16 cellular contexts compared by ENCODE assay signal in the genomic region with DNA sequence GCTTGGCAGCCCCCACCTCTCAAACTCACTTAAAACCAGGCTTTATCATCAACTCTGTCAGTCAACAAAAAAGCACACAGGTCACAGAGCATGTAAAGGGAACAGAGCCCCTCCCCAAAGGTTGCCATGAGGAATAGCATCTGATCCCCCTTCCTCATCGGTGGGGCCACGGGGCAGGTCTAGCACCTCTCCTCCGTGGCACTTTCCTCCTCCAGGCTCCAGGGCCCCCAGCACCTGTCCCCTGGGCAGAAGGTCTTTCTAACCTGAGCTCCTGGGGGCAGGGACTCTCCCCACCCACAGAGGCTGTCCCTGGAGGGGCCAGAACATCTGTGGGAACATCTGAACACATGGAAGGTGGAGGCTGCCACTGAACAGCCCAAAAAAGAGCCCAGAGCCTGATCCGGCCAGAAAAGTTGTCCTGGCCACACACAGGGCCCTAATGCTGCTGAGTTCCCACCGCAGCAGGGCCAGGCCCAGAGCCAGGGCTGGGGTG.
DNase-seq lines count a peak whose midpoint lies in the region; ATAC-seq and TF ChIP-seq lines count a peak whose summit lies in the region.
"Had no signal": no experiment of that assay in that cellular context is flagged by ENCODE, and none has a peak within 500 bp of the region (broad histone marks: within the 10 kb centered on the region; RNA-seq: fewer than 3 reads in every experiment).

No MANE protein-coding gene starts in this region.

- H3K9ac ChIP-seq in skeletal muscle tissue (ENCODE audit: low read depth in 1 of 3, low read length in 3 of 3): peak overlapping the region in 2 of 3 donors; percentile 62 to 65
- no peak overlapping the region for H3K9ac ChIP-seq in neural progenitor cell

- no peaks in the 10 kb centered on the region for H3K79me2 ChIP-seq in neural progenitor cell (ENCODE audit: low read depth)

- H3K36me3 ChIP-seq in heart right ventricle (no peaks in the 10 kb centered on the region), skeletal muscle tissue (ENCODE audit: control insufficient read depth in 3 of 3, insufficient read depth in 3 of 3, low read length in 3 of 3) (no peaks in the 10 kb centered on the region), neural progenitor cell (no peaks in the 10 kb centered on the region)

- H3K9me3 ChIP-seq in heart right ventricle (no peaks in the 10 kb centered on the region), skeletal muscle tissue (ENCODE audit: control insufficient read depth in 3 of 3, low read length in 3 of 3) (no peaks in the 10 kb centered on the region), neural progenitor cell (ENCODE audit: low read depth) (no peaks in the 10 kb centered on the region)

- intact Hi-C loops in activated B cell treated with CpG ODN at 0.5 μM for 24 hours (cut with micrococcal nuclease) (no loop called here), heart right ventricle (cut with DNase I) (loop anchor here in 2 of 10 donors (10.0 kb wide), 2 partner anchors 108 to 118 kb away; a partner anchor contains a TSS)

- WGBS in heart right ventricle, 2 donors: 66 to 82% methylated on average over 5 of the region's 5 CpGs

- CTCF ChIA-PET in activated B cell treated with CpG ODN at 0.5 μM for 24 hours (lab: Charles Lee): interaction anchor here (1.1 to 3.7 kb wide), 2 partner anchors 132 to 134 kb away, joined by 3 to 15 read pairs; no protein-coding TSS in a partner anchor

- H3K4me1 Mint-ChIP-seq in activated B cell treated with CpG ODN at 0.5 μM for 24 hours (peaks cover 12% of the 10 kb centered on the region), neural progenitor cell (no peaks in the 10 kb centered on the region)

- TF ChIP-seq CTCF in activated B cell treated with CpG ODN at 0.5 μM for 24 hours (IDR thresholded peaks at IDR 0.05) (no peak), heart right ventricle (IDR thresholded peaks at IDR 0.05) (no peak), neural progenitor cell (IDR thresholded peaks at IDR 0.05) (no peak)

- H2AFZ ChIP-seq in neural progenitor cell (replicated peaks): no peak overlapping the region

- DNase-seq in DMS 273 (lab: John Stamatoyannopoulos, UW; ENCODE audit: unreplicated experiment): peak; percentile 53
- DNase-seq in DMS 273 treated with DMSO at 0.1 percent for 48 hours (lab: John Stamatoyannopoulos, UW): no peak
- DNase-seq in activated B cell treated with CpG ODN at 0.5 μM for 24 hours: peak; percentile 12
- DNase-seq in heart right ventricle: no peak
- DNase-seq in stimulated activated CD4-positive, alpha-beta T cell treated with anti-CD3 and anti-CD28 coated beads, Interleukin-4, amount 100 ng/mL, for 4 hours: no peak
- DNase-seq in neural progenitor cell (ENCODE audit: low spot score): no peak
- no peak for DNase-seq in hypothalamus (lab: John Stamatoyannopoulos, UW)
- DNase-seq: activated CD8-positive, alpha-beta T cell treated with anti-CD3 and anti-CD28 coated beads, Interleukin-2, amount 10 ng/mL, durations not matched to agents 7 days and 5 days; GDM1; NCI-H187 treated with DMSO at 0.1 percent for 48 hours; NCI-H510A treated with DMSO at 0.1 percent for 48 hours; SIG-M5 had no signal

- no peak overlapping the region for H3K4me3 ChIP-seq in heart right ventricle
- peak overlapping the region in 1 of 3 donors; percentile 15 for H3K4me3 ChIP-seq in skeletal muscle tissue (ENCODE audit: low read length in 3 of 3)
- H3K4me3 ChIP-seq in neural progenitor cell: no peak overlapping the region
- H3K4me3 ChIP-seq: GM12878 had no signal

- H3K4me2 ChIP-seq in neural progenitor cell: no peak overlapping the region

- H3K27ac ChIP-seq in heart right ventricle: peak overlapping the region in 9 of 10 donors; percentile 34 to 77 (median 63)
- peak overlapping the region; percentile 51 for H3K27ac ChIP-seq in skeletal muscle tissue (ENCODE audit: low read depth, low read length)
- no peak overlapping the region for H3K27ac ChIP-seq in neural progenitor cell
- H3K27ac ChIP-seq: 22Rv1, VCaP had no signal

- H3K4me1 ChIP-seq in heart right ventricle (peaks cover 0 to 17% (median 14%) of the 10 kb centered on the region in 9 donors), skeletal muscle tissue (ENCODE audit: control insufficient read depth in 3 of 3, insufficient read depth in 3 of 3, low read length in 3 of 3) (peaks cover 7 to 14% (median 10%) of the 10 kb centered on the region in 3 donors), neural progenitor cell (no peaks in the 10 kb centered on the region)

- H3K9me3 Mint-ChIP-seq in activated B cell treated with CpG ODN at 0.5 μM for 24 hours: no peaks in the 10 kb centered on the region
- no peaks in the 10 kb centered on the region for H3K9me3 Mint-ChIP-seq in neural progenitor cell

- H3K27me3 Mint-ChIP-seq in activated B cell treated with CpG ODN at 0.5 μM for 24 hours (no peaks in the 10 kb centered on the region), neural progenitor cell (ENCODE audit: insufficient read depth, low read depth) (peaks cover 2% of the 10 kb centered on the region)

- POLR2A ChIA-PET in activated B cell treated with CpG ODN at 0.5 μM for 24 hours (lab: Charles Lee): no interaction called here

- no peak overlapping the region for H3K4me3 Mint-ChIP-seq in activated B cell treated with CpG ODN at 0.5 μM for 24 hours
- no peak overlapping the region for H3K4me3 Mint-ChIP-seq in neural progenitor cell
- H3K4me3 Mint-ChIP-seq: activated CD8-positive, alpha-beta T cell treated with anti-CD3 and anti-CD28 coated beads, Interleukin-2, amount 10 ng/mL, durations not matched to agents 7 days and 5 days had no signal

- no peaks in the 10 kb centered on the region for H3F3A ChIP-seq in neural progenitor cell (ENCODE audit: low read depth)

- H3K27me3 ChIP-seq in heart right ventricle (no peaks in the 10 kb centered on the region), skeletal muscle tissue (ENCODE audit: control insufficient read depth in 3 of 3, insufficient read depth in 3 of 3, low read length in 3 of 3) (no peaks in the 10 kb centered on the region), neural progenitor cell (no peaks in the 10 kb centered on the region)

- ATAC-seq in activated B cell treated with CpG ODN at 0.5 μM for 24 hours (ENCODE audit: low read depth) (no peak), heart right ventricle (peak in 6 of 8 donors; percentile 15 to 57 (median 32))
- ATAC-seq: activated CD8-positive, alpha-beta T cell treated with anti-CD3 and anti-CD28 coated beads, Interleukin-2, amount 10 ng/mL, durations not matched to agents 7 days and 5 days; GM12878 had no signal

- H3K27ac Mint-ChIP-seq in activated B cell treated with CpG ODN at 0.5 μM for 24 hours (no peak overlapping the region), neural progenitor cell (no peak overlapping the region)
- H3K27ac Mint-ChIP-seq: activated CD8-positive, alpha-beta T cell treated with anti-CD3 and anti-CD28 coated beads, Interleukin-2, amount 10 ng/mL, durations not matched to agents 7 days and 5 days had no signal

- H4K20me1 ChIP-seq in neural progenitor cell (ENCODE audit: low read depth): no peaks in the 10 kb centered on the region

- H3K36me3 Mint-ChIP-seq in activated B cell treated with CpG ODN at 0.5 μM for 24 hours (ENCODE audit: low read depth) (no peaks in the 10 kb centered on the region), neural progenitor cell (no peaks in the 10 kb centered on the region)

Comparison
In these comparisons a context has a peak if more than half of its experiments do, and no peak if none do; other contexts are left out.
1. DNase-seq: peak in DMS 273 (single experiment) and activated B cell treated with CpG ODN at 0.5 μM for 24 hours (single experiment); none in DMS 273 treated with DMSO at 0.1 percent for 48 hours (single experiment), heart right ventricle (0 of 2), stimulated activated CD4-positive, alpha-beta T cell treated with anti-CD3 and anti-CD28 coated beads, Interleukin-4, amount 100 ng/mL, for 4 hours (0 of 2), neural progenitor cell (single experiment) and hypothalamus (0 of 51).